22 cellular contexts compared by ENCODE assay signal in the genomic region with DNA sequence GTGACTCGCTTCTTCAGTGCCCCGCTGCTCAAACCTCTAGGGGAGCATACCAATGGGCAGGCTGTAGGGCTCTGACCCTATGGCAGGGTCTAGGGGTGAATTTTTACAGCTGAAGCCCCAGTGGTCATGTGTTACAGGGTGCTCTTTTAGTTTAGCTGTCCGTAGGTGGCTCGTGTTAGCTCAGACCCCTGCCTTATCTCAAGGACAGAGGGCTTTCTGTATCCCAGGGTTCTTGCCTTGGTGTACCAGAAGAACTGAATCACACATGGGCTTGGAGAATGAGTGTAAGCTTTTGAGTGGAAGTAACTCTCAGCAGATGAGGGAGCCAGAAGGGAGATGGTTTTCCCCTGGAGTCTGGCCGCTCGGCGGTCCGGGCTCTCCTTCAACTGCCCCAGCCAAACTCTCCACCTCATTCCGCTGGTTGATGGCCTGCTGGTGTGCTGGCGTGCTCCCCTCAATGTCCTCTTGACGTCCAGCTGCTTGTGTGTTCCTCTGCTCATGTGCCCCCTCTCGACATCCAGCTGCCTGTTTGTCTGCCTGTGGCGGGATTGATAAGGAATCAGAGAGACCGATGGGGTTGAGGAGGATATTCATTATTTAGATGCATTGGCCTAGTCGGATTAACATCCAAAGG. TPM values are rescaled to one million over a fixed set of nuclear protein-coding genes. Genes with fewer than 3 reads are reported as not detected.
DNase-seq lines count a peak whose midpoint lies in the region; ATAC-seq, FAIRE-seq and TF ChIP-seq lines count a peak whose summit lies in the region.
"Had no signal": no experiment of that assay in that cellular context is flagged by ENCODE, and none has a peak within 500 bp of the region (broad histone marks: within the 10 kb centered on the region; RNA-seq: fewer than 3 reads in every experiment).

No MANE protein-coding gene starts in this region.

- H3K9ac ChIP-seq in endothelial cell of umbilical vein (replicated peaks; ENCODE audit: extremely low read depth, insufficient read depth, low read length), result no peak overlapping the region

- peaks cover 41% of the 10 kb centered on the region for H3K4me1 ChIP-seq in endothelial cell of umbilical vein (ENCODE audit: control insufficient read depth, extremely low read depth, insufficient read depth, low read length)
- H3K4me1 ChIP-seq: colonic mucosa had no signal

- H4K20me1 ChIP-seq in endothelial cell of umbilical vein (replicated peaks; ENCODE audit: control insufficient read depth, extremely low read depth, insufficient read depth, low read length), result no peaks in the 10 kb centered on the region

- H3K36me3 Mint-ChIP-seq in naive thymus-derived CD8-positive, alpha-beta T cell, result peaks cover 20 to 72% (median 35%) of the 10 kb centered on the region in 3 donors

- peak; percentile 89 for ATAC-seq in Right ventricle myocardium inferior
- ATAC-seq in naive thymus-derived CD8-positive, alpha-beta T cell, result no peak
- ATAC-seq in HG03139 (IDR thresholded peaks at IDR 0.05; ENCODE audit: unreplicated experiment), result no peak
- ATAC-seq in HG02759 (IDR thresholded peaks at IDR 0.05; ENCODE audit: unreplicated experiment), result no peak
- ATAC-seq: activated CD8-positive, alpha-beta memory T cell treated with anti-CD3 and anti-CD28 coated beads, Interleukin-2, amount 10 ng/mL, durations not matched to agents 7 days and 5 days had no signal

- H3K4me2 ChIP-seq in endothelial cell of umbilical vein (ENCODE audit: insufficient read depth, low read length), result peak overlapping the region; percentile 53

- peaks cover 9 to 11% of the 10 kb centered on the region in 2 experiments for H3K36me3 ChIP-seq in endothelial cell of umbilical vein (ENCODE audit: control insufficient read depth in 2 of 2, extremely low read depth in 1 of 2, insufficient read depth in 2 of 2, low read length in 2 of 2)

- peak overlapping the region; percentile 40 for H3K27ac ChIP-seq in endothelial cell of umbilical vein (ENCODE audit: insufficient read depth, low read depth, low read length)
- H3K27ac ChIP-seq: colonic mucosa, epithelial cell of prostate had no signal

- no peaks in the 10 kb centered on the region for H3K9me3 Mint-ChIP-seq in naive thymus-derived CD8-positive, alpha-beta T cell

- intact Hi-C loops in Right ventricle myocardium inferior (cut with DNase I), result loop anchor here (5.0 kb wide), 1 partner anchor 68 kb away; a partner anchor contains a TSS
- intact Hi-C loops in cardiac septum (cut with DNase I), result no loop called here
- intact Hi-C loops in endothelial cell of umbilical vein (cut with micrococcal nuclease), result loop anchor here (2.0 kb wide), 1 partner anchor 38 kb away; a partner anchor contains a TSS

- H3K4me1 Mint-ChIP-seq in naive thymus-derived CD8-positive, alpha-beta T cell, result peaks cover 5 to 35% (median 29%) of the 10 kb centered on the region in 4 donors

- TF ChIP-seq CTCF in endothelial cell of umbilical vein (IDR thresholded peaks at IDR 0.05; ENCODE audit: extremely low read depth in 1 of 2, insufficient read depth in 1 of 2, low read depth in 1 of 2, low read length in 2 of 2), result no peak

- no peaks in the 10 kb centered on the region for H3K27me3 ChIP-seq in endothelial cell of umbilical vein (ENCODE audit: control insufficient read depth in 2 of 2, insufficient read depth in 2 of 2, low read length in 2 of 2)
- H3K27me3 ChIP-seq: colonic mucosa had no signal

- peaks cover 1% of the 10 kb centered on the region for H3K79me2 ChIP-seq in endothelial cell of umbilical vein (ENCODE audit: control insufficient read depth, insufficient read depth, low read length)

- H3K27ac Mint-ChIP-seq in naive thymus-derived CD8-positive, alpha-beta T cell, result peak overlapping the region in 8 of 10 donors; percentile 22 to 78 (median 44)
- H3K27ac Mint-ChIP-seq: activated CD8-positive, alpha-beta memory T cell treated with anti-CD3 and anti-CD28 coated beads, Interleukin-2, amount 10 ng/mL, durations not matched to agents 7 days and 5 days had no signal

- no peak overlapping the region for H2AFZ ChIP-seq in endothelial cell of umbilical vein (ENCODE audit: low read depth, low read length)

- no peaks in the 10 kb centered on the region for H3K27me3 Mint-ChIP-seq in naive thymus-derived CD8-positive, alpha-beta T cell
- H3K27me3 Mint-ChIP-seq: activated CD8-positive, alpha-beta memory T cell treated with anti-CD3 and anti-CD28 coated beads, Interleukin-2, amount 10 ng/mL, durations not matched to agents 7 days and 5 days; CD4-positive, alpha-beta memory T cell had no signal

- CTCF ChIA-PET in endothelial cell of umbilical vein (lab: Charles Lee), result interaction anchor here (0.9 to 1.6 kb wide), 7 partner anchors 9 to 282 kb away, joined by 3 to 4 read pairs (median 3); no protein-coding TSS in a partner anchor

- no peak overlapping the region for H3K4me3 Mint-ChIP-seq in naive thymus-derived CD8-positive, alpha-beta T cell
- H3K4me3 Mint-ChIP-seq: activated CD8-positive, alpha-beta memory T cell treated with anti-CD3 and anti-CD28 coated beads, Interleukin-2, amount 10 ng/mL, durations not matched to agents 7 days and 5 days; CD4-positive, alpha-beta memory T cell had no signal

- no peak for FAIRE-seq in endothelial cell of umbilical vein (lab: Jason Lieb, UNC)
- FAIRE-seq: astrocyte, RCC 7860 had no signal

- dilution Hi-C loops in endothelial cell of umbilical vein (cut with MboI; ENCODE audit: extremely low pct_ligation_motif_present, low sequenced_read_pairs), result no loop called here

- no peaks in the 10 kb centered on the region for H3K9me3 ChIP-seq in endothelial cell of umbilical vein (replicated peaks; ENCODE audit: control insufficient read depth, insufficient read depth, low read length)
- H3K9me3 ChIP-seq: colonic mucosa had no signal

- POLR2A ChIA-PET in endothelial cell of umbilical vein (lab: Charles Lee), result no interaction called here
- POLR2A ChIA-PET in naive thymus-derived CD8-positive, alpha-beta T cell (lab: Charles Lee), result interaction anchor here (1.0 kb wide), 2 partner anchors 12 to 17 kb away, joined by 3 read pairs; no protein-coding TSS in a partner anchor

- TF ChIP-seq POLR2A in endothelial cell of umbilical vein (IDR thresholded peaks at IDR 0.05; ENCODE audit: low read depth, low read length), result no peak

- no peak overlapping the region for H3K4me3 ChIP-seq in endothelial cell of umbilical vein (replicated peaks in 1 of 3; ENCODE audit: insufficient read depth in 1 of 3, low read depth in 1 of 3, low read length in 3 of 3)
- H3K4me3 ChIP-seq: colonic mucosa had no signal

- DNase-seq in Right ventricle myocardium inferior (ENCODE audit: missing footprints), result peak; percentile 77
- no peak for DNase-seq in cardiac septum (ENCODE audit: low spot score)
- DNase-seq in endothelial cell of umbilical vein (ENCODE audit: low read depth, low spot score), result peak; percentile 81
- no peak for DNase-seq in naive thymus-derived CD8-positive, alpha-beta T cell
- no peak for DNase-seq in activated CD4-positive, alpha-beta T cell treated with anti-CD3 and anti-CD28 coated beads for 4 hours
- DNase-seq in SIG-M5 (lab: John Stamatoyannopoulos, UW), result no peak
- DNase-seq: activated CD4-positive, CD25-positive, alpha-beta regulatory T cell; activated CD8-positive, alpha-beta memory T cell treated with anti-CD3 and anti-CD28 coated beads, Interleukin-2, amount 10 ng/mL, durations not matched to agents 7 days and 5 days; activated gamma-delta T cell; CD4-positive, alpha-beta memory T cell; colonic mucosa; glutamatergic neuron; NCI-H1092; NCI-H2171; NCI-H774; SW 1271; trophoblast cell had no signal

- no TSS peak for BruUV-seq in endothelial cell of umbilical vein (replicated peaks; lab: Mats Ljungman, UMichigan)

- H3K9me1 ChIP-seq in endothelial cell of umbilical vein (replicated peaks; ENCODE audit: control insufficient read depth, extremely low read depth, insufficient read depth, low read length), result no peaks in the 10 kb centered on the region

TF ChIP-seq in endothelial cell of umbilical vein, 7 proteins besides CTCF, POLR2A, EP300 and RAD21:
- TF ChIP-seq EZH2 (IDR thresholded peaks at IDR 0.05; ENCODE audit: borderline replicate concordance, low read depth, low read length, severe bottlenecking), result no peak
- TF ChIP-seq, protein P1, sequence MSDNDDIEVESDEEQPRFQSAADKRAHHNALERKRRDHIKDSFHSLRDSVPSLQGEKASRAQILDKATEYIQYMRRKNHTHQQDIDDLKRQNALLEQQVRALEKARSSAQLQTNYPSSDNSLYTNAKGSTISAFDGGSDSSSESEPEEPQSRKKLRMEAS (IDR thresholded peaks at IDR 0.05; ENCODE audit: insufficient read depth, insufficient read length), result no peak
- no peak for TF ChIP-seq MYC (IDR thresholded peaks at IDR 0.05; ENCODE audit: low read depth, low read length)
- TF ChIP-seq POLR2AphosphoS5 (IDR thresholded peaks at IDR 0.05; ENCODE audit: insufficient read depth, low read depth, low read length), result no peak
- no peak for TF ChIP-seq JUN (IDR thresholded peaks at IDR 0.05; ENCODE audit: borderline replicate concordance, insufficient read depth, insufficient read length, low read depth)
- TF ChIP-seq GATA2 (IDR thresholded peaks at IDR 0.05; ENCODE audit: insufficient read depth, insufficient read length, low read depth, low read length), result no peak
- no peak for TF ChIP-seq FOS (IDR thresholded peaks at IDR 0.05; ENCODE audit: borderline replicate concordance, insufficient read depth, low read length)

RNA-seq across cellular contexts. Expression of a gene that starts 37.5 kb away (rescaled TPM):
- total RNA-seq in Right ventricle myocardium inferior (32.4 TPM), cardiac septum (31.5 TPM), endothelial cell of umbilical vein (47.3 and 49.9 TPM in 2 replicates)
- 32.9 and 42.8 TPM in 2 replicates for polyA plus RNA-seq in endothelial cell of umbilical vein
- 38.3 and 49.0 TPM in 2 replicates for polyA plus RNA-seq in endothelial cell of umbilical vein (2011; cell fraction: cytosol; rRNA removed)
- 73.7 and 80.9 TPM in 2 replicates for polyA plus RNA-seq in endothelial cell of umbilical vein (2011; cell fraction: nucleus; rRNA removed)
- polyA plus RNA-seq in endothelial cell of umbilical vein (2012), result 60.5 and 68.2 TPM in 2 replicates
- 63.1 and 82.2 TPM in 2 replicates for polyA minus RNA-seq in endothelial cell of umbilical vein
- polyA minus RNA-seq in endothelial cell of umbilical vein (2011; cell fraction: cytosol; rRNA and poly(A)+ RNA removed), result 14.7 TPM
- polyA minus RNA-seq in endothelial cell of umbilical vein (2011; cell fraction: nucleus; rRNA and poly(A)+ RNA removed), result 114 and 187 TPM in 2 replicates
- 10 to 100 TPM; 56.4 to 56.9 TPM for total RNA-seq in naive thymus-derived CD8-positive, alpha-beta T cell
- 10 to 100 TPM; 29.6 to 41.9 (median 32.2) TPM for polyA plus RNA-seq in naive thymus-derived CD8-positive, alpha-beta T cell

Comparison
In these comparisons a context has a peak if more than half of its experiments do, and no peak if none do; other contexts are left out.
1. DNase-seq: peak in Right ventricle myocardium inferior (single experiment) and endothelial cell of umbilical vein (single experiment); none in cardiac septum (single experiment), naive thymus-derived CD8-positive, alpha-beta T cell (0 of 10), activated CD4-positive, alpha-beta T cell treated with anti-CD3 and anti-CD28 coated beads for 4 hours (0 of 2) and SIG-M5 (single experiment).